22 cellular contexts compared by ENCODE assay signal in genomic region chr4:74975082-74975481, GRCh38. TPM values are rescaled to one million over a fixed set of nuclear protein-coding genes. Genes with fewer than 3 reads are reported as not detected.
A peak's percentile ranks its signal among the peaks of the same experiment; 100 is the strongest.
DNase-seq lines count a peak whose midpoint lies in the region; ATAC-seq, FAIRE-seq and TF ChIP-seq lines count a peak whose summit lies in the region.
"Had no signal": no experiment of that assay in that cellular context is flagged by ENCODE, and none has a peak within 500 bp of the region (broad histone marks: within the 10 kb centered on the region; RNA-seq: fewer than 3 reads in every experiment).

No MANE protein-coding gene starts in this region.

- H3K79me2 ChIP-seq in GM12878 (ENCODE audit: control insufficient read depth, insufficient read depth, low read length): no peaks in the 10 kb centered on the region

- H3K36me3 ChIP-seq in GM12878 (ENCODE audit: control insufficient read depth in 2 of 2, insufficient read depth in 2 of 2, low read length in 1 of 2): no peaks in the 10 kb centered on the region
- H3K36me3 ChIP-seq in adrenal gland (replicated peaks in 1 of 2): no peaks in the 10 kb centered on the region
- H3K36me3 ChIP-seq: BE2C, BLaER1 had no signal

- TF ChIP-seq EP300 in GM12878 (IDR thresholded peaks at IDR 0.05; ENCODE audit: borderline replicate concordance in 1 of 2, control insufficient read depth in 1 of 2, low read depth in 2 of 2, low read length in 2 of 2): no peak

- POLR2A ChIA-PET in GM12878 (lab: Charles Lee): no interaction called here

- no peaks in the 10 kb centered on the region for H3K27me3 ChIP-seq in GM12878 (replicated peaks in 1 of 2; ENCODE audit: control insufficient read depth in 2 of 2, insufficient read depth in 2 of 2, low read length in 1 of 2)
- no peaks in the 10 kb centered on the region for H3K27me3 ChIP-seq in adrenal gland
- H3K27me3 ChIP-seq: BE2C, BLaER1 had no signal

- ATAC-seq in GM18502 (IDR thresholded peaks at IDR 0.05; ENCODE audit: poor library complexity, unreplicated experiment): peak; percentile 40
- peak; percentile 63 for ATAC-seq in GM12878

- DNase-seq in GM12865 (ENCODE audit: low read depth) (peak; percentile 26), GM12878 (ENCODE audit: low read depth, low spot score) (no peak), adrenal gland (no peak), UCSD-AML1 (lab: John Stamatoyannopoulos, UW; ENCODE audit: unreplicated experiment) (no peak), H54 (ENCODE audit: insufficient read length, low spot score) (no peak)
- no peak for DNase-seq in activated CD8-positive, alpha-beta memory T cell treated with anti-CD3 and anti-CD28 coated beads, Interleukin-2, amount 50 U/mL, for 4 hours
- DNase-seq: 8988T; ACHN; BE2C; C1 segment of cervical spinal cord; CD4-positive, alpha-beta memory T cell; CD4-positive, CD25-positive, alpha-beta regulatory T cell; CD8-positive, alpha-beta memory T cell; COR-L47; DMS 273 treated with DMSO at 0.1 percent for 48 hours; DMS79 treated with DMSO at 0.1 percent for 48 hours; GF-D8 had no signal

- no peak overlapping the region for H3K27ac ChIP-seq in GM12878 (ENCODE audit: control insufficient read depth, insufficient read depth)
- H3K27ac ChIP-seq in adrenal gland: no peak overlapping the region
- H3K27ac ChIP-seq: BLaER1 had no signal

- CTCF ChIA-PET in GM12878 (lab: Yijun Ruan, JAX): interaction anchor here (1.0 kb wide), 1 partner anchor 42 kb away, joined by 3 read pairs; no protein-coding TSS in a partner anchor

- FAIRE-seq in GM12878 (lab: Jason Lieb, UNC) (no peak), H54 (lab: Jason Lieb, UNC) (no peak)
- FAIRE-seq: A204.1, G401.6, GM18507 had no signal

- H4K20me1 ChIP-seq in GM12878 (ENCODE audit: control insufficient read depth, insufficient read depth): no peaks in the 10 kb centered on the region
- H4K20me1 ChIP-seq: BLaER1 had no signal

- H3K9me3 ChIP-seq in GM12878 (replicated peaks; ENCODE audit: control insufficient read depth, insufficient read depth, low read length) (peaks cover 1% of the 10 kb centered on the region; the same call in 2 of the 3 replicates), adrenal gland (replicated peaks in 1 of 3) (no peaks in the 10 kb centered on the region)
- H3K9me3 ChIP-seq: BE2C had no signal

- WGBS in GM12878 (ENCODE audit: insufficient coverage, insufficient replicate concordance, low lambda C conversion rate, missing lambda C conversion rate): 40% methylated on average over 2 of the region's 2 CpGs
- 68 to 80% (median 74%) methylated on average over 2 of the region's 2 CpGs for WGBS in adrenal gland, 4 donors

- intact Hi-C loops in GM12878 (cut with micrococcal nuclease; ENCODE audit: unreplicated experiment) (no loop called here), adrenal gland (cut with DNase I) (no loop called here)

- H3K4me1 ChIP-seq in GM12878 (ENCODE audit: control insufficient read depth, insufficient read depth, low read length): peaks cover 12% of the 10 kb centered on the region
- H3K4me1 ChIP-seq in adrenal gland (replicated peaks in 1 of 2): no peaks in the 10 kb centered on the region
- H3K4me1 ChIP-seq: BLaER1 had no signal

- no peak for TF ChIP-seq RAD21 in GM12878 (IDR thresholded peaks at IDR 0.05; ENCODE audit: insufficient read depth, low read depth, low read length)

- no peak for TF ChIP-seq CTCF in GM12865 (IDR thresholded peaks at IDR 0.05; ENCODE audit: insufficient read depth, low read depth, low read length, missing control alignments)
- TF ChIP-seq CTCF in GM12878 (IDR thresholded peaks at IDR 0.05 in 2 of 3, conservative IDR thresholded peaks at IDR 0.05 in 1 of 3; ENCODE audit: control insufficient read depth in 2 of 3, extremely low read depth in 1 of 3, insufficient read depth in 1 of 3, low read depth in 3 of 3, low read length in 3 of 3): no peak
- TF ChIP-seq CTCF in adrenal gland (IDR thresholded peaks at IDR 0.05): no peak

- peak overlapping the region; percentile 7; the same call in 1 of the 2 replicates for H3K4me2 ChIP-seq in GM12878 (ENCODE audit: control insufficient read depth, insufficient read depth)
- H3K4me2 ChIP-seq: BLaER1 had no signal

- SMC1A ChIA-PET in GM12878 (lab: Charles Lee; ENCODE audit: uncharacterized antibody, unreplicated experiment): interaction anchor here (1.5 to 1.7 kb wide), 2 partner anchors 10 to 30 kb away, joined by 4 read pairs; no protein-coding TSS in a partner anchor

- in situ Hi-C loops in GM12878 (cut with MboI): no loop called here

- BruUV-seq in GM12878 (replicated peaks; lab: Mats Ljungman, UMichigan): no TSS peak

- no peak for TF ChIP-seq POLR2A in GM12878 (IDR thresholded peaks at IDR 0.05; ENCODE audit: low read depth, low read length)
- no peak for TF ChIP-seq POLR2A in adrenal gland (IDR thresholded peaks at IDR 0.05)
- no peak for TF ChIP-seq POLR2A in H54 (IDR thresholded peaks at IDR 0.05; ENCODE audit: low read depth, low read length)

- RAD21 ChIA-PET in GM12878 (lab: Charles Lee; ENCODE audit: unreplicated experiment): no interaction called here

- H3K9ac ChIP-seq in GM12878 (ENCODE audit: control insufficient read depth, insufficient read depth, low read length): no peak overlapping the region
- H3K9ac ChIP-seq: BLaER1 had no signal

- H2AFZ ChIP-seq in GM12878 (ENCODE audit: control insufficient read depth, low read depth, low read length): no peak overlapping the region

- H3K4me3 ChIP-seq in GM12865 (ENCODE audit: low read depth, low read length) (no peak overlapping the region), GM12878 (no peak overlapping the region), adrenal gland (no peak overlapping the region)
- H3K4me3 ChIP-seq: BLaER1 had no signal

TF ChIP-seq in GM12878, 131 proteins besides CTCF, POLR2A, EP300 and RAD21 (continues in another document):
- TF ChIP-seq MTA2 (IDR thresholded peaks at IDR 0.05; ENCODE audit: low read depth) (peak; percentile 79), NFIC (IDR thresholded peaks at IDR 0.05; ENCODE audit: low read depth, low read length) (0 out of 2 replicates have a peak, but pooled peaks have one; percentile 29), CUX1 (IDR thresholded peaks at IDR 0.05; ENCODE audit: insufficient replicate concordance, low read depth, low read length) (no peak), IRF4 (IDR thresholded peaks at IDR 0.05; ENCODE audit: low read depth, low read length) (0 out of 2 replicates have a peak, but pooled peaks have one; percentile 16), JUNB (IDR thresholded peaks at IDR 0.05) (peak; percentile 55), SPI1 (IDR thresholded peaks at IDR 0.05; ENCODE audit: borderline replicate concordance, insufficient read depth, low read depth, low read length) (no peak), IKZF2 (IDR thresholded peaks at IDR 0.05) (0 out of 4 replicates have a peak, but pooled peaks of 1 of the 2 experiments have one; percentile 35)

RNA-seq across cellular contexts. Expression of gene PARM1, which starts 42.2 kb away (rescaled TPM):
- total RNA-seq in GM12878 (2013; cell fraction: nucleolus; rRNA removed): 13.5 and 16.1 TPM in 2 replicates
- total RNA-seq in GM12878 (2014; rRNA removed): 56.2 and 59.2 TPM in 2 replicates
- 41.4 and 42.2 TPM in 2 replicates for total RNA-seq in GM12878 (2014; rRNA removed; fragmentation: Illumina TruSeq; extraction: Trizol)
- 41.4 and 43.2 TPM in 2 replicates for total RNA-seq in GM12878 (2021)
- polyA plus RNA-seq in GM12878 (2011; ENCODE audit: low read depth): 7.1 TPM
- 27.0 and 30.3 TPM in 2 replicates for polyA plus RNA-seq in GM12878 (2011; rRNA removed)
- polyA plus RNA-seq in GM12878 (2011; cell fraction: cytosol; rRNA removed): 27.2 and 33.8 TPM in 2 replicates
- polyA plus RNA-seq in GM12878 (2011; cell fraction: nucleus; rRNA removed): 28.6 and 28.9 TPM in 2 replicates
- 8.4 and 10.4 TPM in 2 replicates for polyA plus RNA-seq in GM12878 (2012)
- 54.2 and 57.1 TPM in 2 replicates for polyA plus RNA-seq in GM12878 (2014; fragmentation: Illumina TruSeq; extraction: Trizol)
- polyA plus RNA-seq in GM12878 (2014; fragmentation: Nextera tagmentation; extraction: Ambion mirVana): 10 to 100 TPM; 13.9 to 21.8 TPM
- polyA plus RNA-seq in GM12878 (2014; rRNA removed): 25.5 and 26.0 TPM in 2 replicates
- 10 to 100 TPM; 41.1 to 41.5 TPM for polyA plus RNA-seq in GM12878 (2016; fragmentation: Nextera tagmentation; extraction: Ambion mirVana)
- 25.0 and 26.2 TPM in 2 replicates for polyA minus RNA-seq in GM12878 (2011; rRNA and poly(A)+ RNA removed)
- polyA minus RNA-seq in GM12878 (2011; cell fraction: cytosol; rRNA and poly(A)+ RNA removed): 11.6 and 14.0 TPM in 2 replicates
- polyA minus RNA-seq in GM12878 (2011; cell fraction: nucleus; rRNA and poly(A)+ RNA removed): 13.8 and 20.3 TPM in 2 replicates
- 100 to 1,000 TPM in 2 of 8 donors, 10 to 100 TPM in 6; 30.1 to 204 (median 80.5) TPM for total RNA-seq in adrenal gland
- 100 to 1,000 TPM in 1 of 3 donors, 10 to 100 TPM in 2; 11.3 to 108 (median 29.3) TPM for polyA plus RNA-seq in adrenal gland
- total RNA-seq: CD4-positive, alpha-beta memory T cell; CD8-positive, alpha-beta memory T cell had no signal
- polyA plus RNA-seq: CD8-positive, alpha-beta memory T cell had no signal
